ENCODE assay signal across 31 cellular contexts in the genomic region with DNA sequence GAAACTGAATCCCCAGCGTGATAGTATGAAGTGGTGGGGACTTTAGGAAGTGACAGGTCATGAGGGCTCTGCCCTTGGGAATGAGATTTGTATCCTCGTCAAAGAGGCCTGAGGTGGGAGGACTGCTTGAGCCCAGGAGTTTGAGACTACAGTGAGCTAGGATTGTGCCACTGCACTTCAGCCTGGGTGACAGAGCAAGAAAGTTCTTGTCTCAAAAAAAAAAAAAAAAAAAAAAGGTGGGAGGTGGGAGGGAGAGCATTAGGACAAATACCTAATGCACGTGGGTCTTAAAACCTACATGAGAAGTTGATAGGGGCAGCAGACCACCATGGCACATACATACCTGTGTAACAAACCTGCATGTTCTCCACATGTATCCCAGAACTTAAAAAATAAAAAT.
"Had no signal": no experiment of that assay in that cellular context is flagged by ENCODE, and none has a peak within 500 bp of the region (broad histone marks: within the 10 kb centered on the region; RNA-seq: fewer than 3 reads in every experiment).

No MANE protein-coding gene starts in this region.

- H3K27me3 ChIP-seq: ovary, spleen, suprapubic skin, testis, tibial artery, transverse colon, upper lobe of right lung, uterus had no signal

- DNase-seq: naive thymus-derived CD8-positive, alpha-beta T cell; nephron progenitor cell; occipital lobe; ovary; psoas muscle; right cardiac atrium; spleen; stimulated activated CD4-positive, alpha-beta T cell treated with anti-CD3 and anti-CD28 coated beads, Interleukin-12 subunit alpha, Interleukin-12 subunit beta, amount 100 ng/mL, for 4 hours; stimulated activated CD4-positive, alpha-beta T cell treated with anti-CD3 and anti-CD28 coated beads, Interleukin-1b, Interleukin-23, amount 100 ng/mL, for 48 hours; stimulated activated CD4-positive, alpha-beta T cell treated with anti-CD3 and anti-CD28 coated beads, Interleukin-4, amount 100 ng/mL, for 1 hour; stimulated activated CD4-positive, alpha-beta T cell treated with anti-CD3 and anti-CD28 coated beads, Interleukin-4, amount 100 ng/mL, for 4 hours; stimulated activated CD8-positive, alpha-beta memory T cell treated with anti-CD3 and anti-CD28 coated beads, Interleukin-4, amount 100 ng/mL, for 48 hours; stimulated activated naive CD4-positive, alpha-beta T cell; stimulated activated naive CD8-positive, alpha-beta T cell treated with anti-CD3 and anti-CD28 coated beads, Interleukin-15, amount 100 ng/mL, for 72 hours; stimulated activated naive CD8-positive, alpha-beta T cell treated with anti-CD3 and anti-CD28 coated beads, Interleukin-15, Interleukin-2, amounts not matched to agents 100 U/mL and 50 U/mL, for 24 hours; substantia nigra; testis; tibial artery; transverse colon; upper lobe of right lung; uterus had no signal

- H3K4me3 ChIP-seq: ovary, psoas muscle, skin epidermis, smooth muscle cell, spleen, suprapubic skin, testis, tibial artery, transverse colon, upper lobe of right lung, uterus had no signal

- H3K36me3 ChIP-seq: ovary, spleen, suprapubic skin, tibial artery, transverse colon, upper lobe of right lung, uterus had no signal

- H3K27ac Mint-ChIP-seq: naive thymus-derived CD8-positive, alpha-beta T cell; natural killer cell treated with Interleukin-12 subunit alpha and Interleukin-12 subunit beta and Interleukin-15 and Interleukin-18, amount 100 ng/mL, for 72 hours; nephron progenitor cell; progenitor cell of endocrine pancreas; stimulated activated memory B cell treated with anti-CD40 and anti-IgM and Interleukin-4, amounts not matched to agents 10 μg/mL and 1 μg/mL and 100 μg/mL, for 72 hours; type B pancreatic cell had no signal

- H3K9ac ChIP-seq: parathyroid adenoma had no signal

- H3K4me3 Mint-ChIP-seq: naive thymus-derived CD8-positive, alpha-beta T cell; natural killer cell treated with Interleukin-12 subunit alpha and Interleukin-12 subunit beta and Interleukin-15 and Interleukin-18, amount 100 ng/mL, for 72 hours; nephron progenitor cell; neural crest cell; stimulated activated memory B cell treated with anti-CD40 and anti-IgM and Interleukin-4, amounts not matched to agents 10 μg/mL and 1 μg/mL and 100 μg/mL, for 72 hours; stimulated activated naive CD8-positive, alpha-beta T cell treated with anti-CD3 and anti-CD28 coated beads, Interleukin-15, amount 100 ng/mL, for 72 hours; type B pancreatic cell had no signal

- H3K4me2 ChIP-seq: smooth muscle cell had no signal

- H2AFZ ChIP-seq: parathyroid adenoma had no signal

- H3K9me3 ChIP-seq: ovary, psoas muscle, spleen, suprapubic skin, testis, tibial artery, transverse colon, upper lobe of right lung, uterus had no signal

- H3K79me2 ChIP-seq: parathyroid adenoma had no signal

- H3K9me3 Mint-ChIP-seq: naive thymus-derived CD8-positive, alpha-beta T cell; natural killer cell treated with Interleukin-12 subunit alpha and Interleukin-12 subunit beta and Interleukin-15 and Interleukin-18, amount 100 ng/mL, for 72 hours; type B pancreatic cell had no signal

- H3K4me1 ChIP-seq: parathyroid adenoma, suprapubic skin, upper lobe of right lung, uterus had no signal

- H3K4me1 Mint-ChIP-seq: stimulated activated naive CD8-positive, alpha-beta T cell treated with anti-CD3 and anti-CD28 coated beads, Interleukin-15, amount 100 ng/mL, for 72 hours had no signal

- ATAC-seq: naive thymus-derived CD8-positive, alpha-beta T cell; natural killer cell treated with Interleukin-12 subunit alpha and Interleukin-12 subunit beta and Interleukin-15 and Interleukin-18, amount 100 ng/mL, for 72 hours; psoas muscle; right cardiac atrium; sciatic nerve; stimulated activated memory B cell treated with anti-CD40 and anti-IgM and Interleukin-4, amounts not matched to agents 10 μg/mL and 1 μg/mL and 100 μg/mL, for 72 hours; stimulated activated naive CD8-positive, alpha-beta T cell treated with anti-CD3 and anti-CD28 coated beads, Interleukin-15, amount 100 ng/mL, for 72 hours; stimulated activated naive CD8-positive, alpha-beta T cell treated with anti-CD3 and anti-CD28 coated beads, Interleukin-15, Interleukin-2, amounts not matched to agents 100 U/mL and 50 U/mL, for 24 hours; upper lobe of right lung had no signal

- H3K27me3 Mint-ChIP-seq: natural killer cell treated with Interleukin-12 subunit alpha and Interleukin-12 subunit beta and Interleukin-15 and Interleukin-18, amount 100 ng/mL, for 72 hours; stimulated activated naive CD8-positive, alpha-beta T cell treated with anti-CD3 and anti-CD28 coated beads, Interleukin-15, amount 100 ng/mL, for 72 hours had no signal

- H3K27ac ChIP-seq: ovary, parathyroid adenoma, psoas muscle, skin epidermis, spleen, suprapubic skin, testis, tibial artery, transverse colon, upper lobe of right lung, uterus had no signal

- H3K36me3 Mint-ChIP-seq: naive thymus-derived CD8-positive, alpha-beta T cell; natural killer cell treated with Interleukin-12 subunit alpha and Interleukin-12 subunit beta and Interleukin-15 and Interleukin-18, amount 100 ng/mL, for 72 hours; type B pancreatic cell had no signal
